8 cellular contexts compared by ENCODE assay signal in the genomic region with DNA sequence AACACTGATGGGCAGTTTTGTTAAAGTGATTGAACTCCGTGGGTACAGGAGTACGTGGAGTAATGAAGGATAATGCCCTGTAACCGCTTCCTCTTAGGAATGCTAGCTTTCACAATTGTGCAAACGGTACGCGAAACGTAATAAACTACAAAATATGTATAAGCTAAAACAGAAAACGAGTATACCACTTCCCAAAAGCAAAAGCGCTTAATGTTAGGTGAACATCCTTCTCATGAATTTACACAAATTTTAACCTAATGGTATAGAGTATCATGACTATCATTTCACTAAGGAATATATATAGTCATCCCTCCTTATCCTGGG. TPM values are rescaled to one million over a fixed set of nuclear protein-coding genes. Genes with fewer than 3 reads are reported as not detected.
DNase-seq lines count a peak whose midpoint lies in the region; ATAC-seq and TF ChIP-seq lines count a peak whose summit lies in the region.

No MANE protein-coding gene starts in this region.

- H3K27ac ChIP-seq in heart left ventricle (peak overlapping the region in 9 of 12 donors; percentile 94 to 100 (median 99)), lower lobe of right lung (peak overlapping the region; percentile 99), upper lobe of right lung (peak overlapping the region; percentile 99)

- no peaks in the 10 kb centered on the region for H3K27me3 Mint-ChIP-seq in activated naive CD8-positive, alpha-beta T cell treated with anti-CD3 and anti-CD28 coated beads, Interleukin-2, amount 10 ng/mL, durations not matched to agents 7 days and 5 days

- H3K4me1 ChIP-seq in heart left ventricle (peaks cover 0 to 17% (median 11%) of the 10 kb centered on the region in 12 donors), lower lobe of right lung (peaks cover 15% of the 10 kb centered on the region), upper lobe of right lung (peaks cover 12% of the 10 kb centered on the region)

- H3K36me3 ChIP-seq in heart left ventricle (no peaks in the 10 kb centered on the region), lower lobe of right lung (no peaks in the 10 kb centered on the region), upper lobe of right lung (no peaks in the 10 kb centered on the region)

- no peak for TF ChIP-seq CTCF in heart left ventricle (IDR thresholded peaks at IDR 0.05)
- TF ChIP-seq CTCF in lower lobe of right lung (IDR thresholded peaks at IDR 0.05): no peak
- TF ChIP-seq CTCF in upper lobe of right lung (IDR thresholded peaks at IDR 0.05): no peak

- H3K9me3 ChIP-seq in heart left ventricle (peaks cover 0 to 9% (median 0%) of the 10 kb centered on the region in 12 donors), lower lobe of right lung (no peaks in the 10 kb centered on the region), upper lobe of right lung (no peaks in the 10 kb centered on the region)

- ATAC-seq in heart left ventricle: no peak
- ATAC-seq in activated naive CD8-positive, alpha-beta T cell treated with anti-CD3 and anti-CD28 coated beads, Interleukin-2, amount 10 ng/mL, durations not matched to agents 7 days and 5 days (ENCODE audit: low read depth): no peak
- no peak for ATAC-seq in lower lobe of right lung
- no peak for ATAC-seq in upper lobe of right lung

- H3K9me3 Mint-ChIP-seq in activated naive CD8-positive, alpha-beta T cell treated with anti-CD3 and anti-CD28 coated beads, Interleukin-2, amount 10 ng/mL, durations not matched to agents 7 days and 5 days: peaks cover 3% of the 10 kb centered on the region

- POLR2A ChIA-PET in activated naive CD8-positive, alpha-beta T cell treated with anti-CD3 and anti-CD28 coated beads, Interleukin-2, amount 10 ng/mL, durations not matched to agents 7 days and 5 days (lab: Charles Lee): interaction anchor here (0.7 to 2.5 kb wide), 4 partner anchors 33 to 426 kb away, joined by 3 to 20 read pairs (median 6); partner anchors contain the start of gene ZNF33A

- peak overlapping the region; percentile 92 for H3K4me3 Mint-ChIP-seq in activated naive CD8-positive, alpha-beta T cell treated with anti-CD3 and anti-CD28 coated beads, Interleukin-2, amount 10 ng/mL, durations not matched to agents 7 days and 5 days

- H3K4me3 ChIP-seq in heart left ventricle: peak overlapping the region; percentile 79 to 99 (median 90)
- peak overlapping the region; percentile 82 for H3K4me3 ChIP-seq in lower lobe of right lung
- H3K4me3 ChIP-seq in upper lobe of right lung: peak overlapping the region; percentile 94

- H3K27ac Mint-ChIP-seq in activated naive CD8-positive, alpha-beta T cell treated with anti-CD3 and anti-CD28 coated beads, Interleukin-2, amount 10 ng/mL, durations not matched to agents 7 days and 5 days: peak overlapping the region; percentile 95

- no peak for TF ChIP-seq POLR2A in heart left ventricle (IDR thresholded peaks at IDR 0.05)

- H3K4me1 Mint-ChIP-seq in activated naive CD8-positive, alpha-beta T cell treated with anti-CD3 and anti-CD28 coated beads, Interleukin-2, amount 10 ng/mL, durations not matched to agents 7 days and 5 days: peaks cover 24% of the 10 kb centered on the region

- H3K27me3 ChIP-seq in heart left ventricle (no peaks in the 10 kb centered on the region), lower lobe of right lung (ENCODE audit: low read depth) (no peaks in the 10 kb centered on the region), upper lobe of right lung (no peaks in the 10 kb centered on the region)

- H3K36me3 Mint-ChIP-seq in activated naive CD8-positive, alpha-beta T cell treated with anti-CD3 and anti-CD28 coated beads, Interleukin-2, amount 10 ng/mL, durations not matched to agents 7 days and 5 days: peaks cover 15% of the 10 kb centered on the region

- WGBS in heart left ventricle, 4 donors: 9 to 24% (median 20%) methylated on average over 9 of the region's 9 CpGs

- no peak for DNase-seq in heart left ventricle
- DNase-seq in cardiac septum (ENCODE audit: low spot score): no peak
- DNase-seq in activated naive CD8-positive, alpha-beta T cell treated with anti-CD3 and anti-CD28 coated beads, Interleukin-2, amount 10 ng/mL, durations not matched to agents 7 days and 5 days: no peak
- DNase-seq in lower lobe of right lung: no peak
- DNase-seq in upper lobe of right lung: no peak
- DNase-seq in RPMI8226: no peak
- DNase-seq in NCI-H82 (lab: John Stamatoyannopoulos, UW): no peak
- no peak for DNase-seq in NCI-H2107 treated with DMSO at 0.1 percent for 48 hours (lab: John Stamatoyannopoulos, UW; ENCODE audit: unreplicated experiment)

- intact Hi-C loops in heart left ventricle (cut with DNase I): loop anchor here in 9 of 10 donors (1.0 to 10.0 kb wide), 12 partner anchors 33 to 388 kb away; partner anchors contain the start of genes ZNF37A (in 8 of the 9), ZNF33A (in 6 of the 9) and ZNF248 (in 5 of the 9)
- intact Hi-C loops in cardiac septum (cut with DNase I): loop anchor here (1.0 to 2.0 kb wide), 3 partner anchors 34 to 119 kb away; partner anchors contain the start of genes ZNF33A and ZNF37A
- intact Hi-C loops in lower lobe of right lung (cut with DNase I): no loop called here
- intact Hi-C loops in upper lobe of right lung (cut with DNase I): no loop called here

RNA-seq across cellular contexts. Expression of gene ZNF25, which starts 0.4 kb away (rescaled TPM):
- total RNA-seq in heart left ventricle: 10 to 100 TPM; 10.7 to 20.2 (median 17.0) TPM
- polyA plus RNA-seq in heart left ventricle: 1 to 10 TPM; 3.8 to 7.2 TPM
- total RNA-seq in cardiac septum: 18.9 TPM
- total RNA-seq in activated naive CD8-positive, alpha-beta T cell treated with anti-CD3 and anti-CD28 coated beads, Interleukin-2, amount 10 ng/mL, durations not matched to agents 7 days and 5 days: 1 to 10 TPM; 8.4 to 9.2 TPM
- total RNA-seq in lower lobe of right lung: 8.8 TPM
- total RNA-seq in upper lobe of right lung: 11.5 TPM

RNA-seq across cellular contexts. Expression of gene ZNF33A, which starts 33.6 kb away (rescaled TPM):
- total RNA-seq in heart left ventricle (10 to 100 TPM; 15.6 to 29.7 (median 19.0) TPM), cardiac septum (18.7 TPM), lower lobe of right lung (30.2 TPM), upper lobe of right lung (25.7 TPM)
- polyA plus RNA-seq in heart left ventricle: 1 to 10 TPM; 8.9 to 9.4 TPM
- 10 to 100 TPM; 40.1 to 42.7 TPM for total RNA-seq in activated naive CD8-positive, alpha-beta T cell treated with anti-CD3 and anti-CD28 coated beads, Interleukin-2, amount 10 ng/mL, durations not matched to agents 7 days and 5 days

Comparison
In these comparisons a context has a peak if more than half of its experiments do, and no peak if none do; other contexts are left out.
1. intact Hi-C loops: an anchor here in heart left ventricle (1.0 to 10.0 kb wide) and cardiac septum (1.0 to 2.0 kb wide); none called in lower lobe of right lung and upper lobe of right lung.